1 cellular context compared by ENCODE assay signal in genomic region chr13:112719556-112719955, GRCh38.
TF ChIP-seq lines count a peak whose summit lies in the region.

No MANE protein-coding gene starts in this region.

TF ChIP-seq in endothelial cell of umbilical vein, 7 proteins besides CTCF, POLR2A, EP300 and RAD21:
- no peak for TF ChIP-seq GATA2 (IDR thresholded peaks at IDR 0.05; ENCODE audit: insufficient read depth, insufficient read length, low read depth, low read length)
